ENCODE assay signal across 16 cellular contexts in genomic region chr1:99503276-99503747, GRCh38.
DNase-seq lines count a peak whose midpoint lies in the region; ATAC-seq and TF ChIP-seq lines count a peak whose summit lies in the region.
"Had no signal": no experiment of that assay in that cellular context is flagged by ENCODE, and none has a peak within 500 bp of the region (broad histone marks: within the 10 kb centered on the region; RNA-seq: fewer than 3 reads in every experiment).

No MANE protein-coding gene starts in this region.

- H3K4me1 ChIP-seq in adipocyte (ENCODE audit: control insufficient read depth, insufficient read depth, low read length): peaks cover 16% of the 10 kb centered on the region
- H3K4me1 ChIP-seq: parathyroid adenoma had no signal

- intact Hi-C loops in posterior cingulate gyrus (cut with DNase I): no loop called here

- no peak overlapping the region for H3K9ac ChIP-seq in adipocyte (ENCODE audit: low read length)
- H3K9ac ChIP-seq: parathyroid adenoma had no signal

- H3K9me3 ChIP-seq in adipocyte (ENCODE audit: control insufficient read depth, low read length): no peaks in the 10 kb centered on the region

- no peak overlapping the region for H3K4me3 ChIP-seq in adipocyte (ENCODE audit: low read length)
- no peak overlapping the region for H3K4me3 ChIP-seq in fibroblast of pulmonary artery (replicated peaks; ENCODE audit: low read depth, low read length)

- no peak for TF ChIP-seq CTCF in fibroblast of pulmonary artery (IDR thresholded peaks at IDR 0.05; ENCODE audit: low read length, missing control alignments)

- no peaks in the 10 kb centered on the region for H3K36me3 ChIP-seq in adipocyte (ENCODE audit: control insufficient read depth, insufficient read depth, low read length, severe bottlenecking)

- no peak for ATAC-seq in GM19351 (IDR thresholded peaks at IDR 0.05; ENCODE audit: unreplicated experiment)
- ATAC-seq: Panc1; stimulated activated effector memory CD8-positive, alpha-beta T cell treated with anti-CD3 and anti-CD28 coated beads, Interleukin-12 subunit alpha, Interleukin-12 subunit beta, amount 100 ng/mL, for 72 hours had no signal

- no peaks in the 10 kb centered on the region for H3K27me3 ChIP-seq in adipocyte (replicated peaks; ENCODE audit: control insufficient read depth, insufficient read depth, low read length)

- DNase-seq in AG20443 (ENCODE audit: low spot score) (peak; percentile 55), adipocyte (ENCODE audit: low read depth) (peak; percentile 45), fibroblast of pulmonary artery (ENCODE audit: low read depth) (peak; percentile 89), myocyte (ENCODE audit: low read depth) (peak; percentile 65), GDM1 (lab: John Stamatoyannopoulos, UW) (no peak), posterior cingulate gyrus (no peak), NCI-H2171 (lab: John Stamatoyannopoulos, UW) (no peak)
- DNase-seq: activated effector memory CD4-positive, alpha-beta T cell treated with Interleukin-2 at 50 U/mL for 16 hours; DND-41; glutamatergic neuron; NCI-H2227 treated with DMSO at 0.1 percent for 48 hours; stimulated activated CD4-positive, alpha-beta T cell treated with anti-CD3 and anti-CD28 coated beads, Interleukin-2, amount 100 ng/mL, for 24 hours had no signal

Comparison
In these comparisons a context has a peak if more than half of its experiments do, and no peak if none do; other contexts are left out.
1. DNase-seq: peak in AG20443 (single experiment), adipocyte (single experiment), fibroblast of pulmonary artery (single experiment) and myocyte (single experiment); none in GDM1 (single experiment), posterior cingulate gyrus (0 of 10) and NCI-H2171 (single experiment).